In genomic region chr21:35265170-35265877, GRCh38 we compare ENCODE assay signal across 19 cellular contexts.
A peak's percentile ranks its signal among the peaks of the same experiment; 100 is the strongest.
DNase-seq lines count a peak whose midpoint lies in the region; ATAC-seq, FAIRE-seq and TF ChIP-seq lines count a peak whose summit lies in the region.
"Had no signal": no experiment of that assay in that cellular context is flagged by ENCODE, and none has a peak within 500 bp of the region (broad histone marks: within the 10 kb centered on the region; RNA-seq: fewer than 3 reads in every experiment).

No MANE protein-coding gene starts in this region.

- dilution Hi-C loops in IMR-90 (cut with HindIII; ENCODE audit: low sequenced_read_pairs, unreplicated experiment): no loop called here

- H3K56ac ChIP-seq in IMR-90 (ENCODE audit: extremely low read depth, insufficient read depth, low read length): no peak overlapping the region

- no peak overlapping the region for H2BK120ac ChIP-seq in IMR-90 (ENCODE audit: low read depth, low read length)

- peak overlapping the region; percentile 30; the same call in 1 of the 2 replicates for H4K5ac ChIP-seq in IMR-90 (ENCODE audit: low read depth, low read length)

- TF ChIP-seq RAD21 in IMR-90 (IDR thresholded peaks at IDR 0.05; ENCODE audit: low read length): peak; percentile 4; the same call in 1 of the 2 replicates
- no peak for TF ChIP-seq RAD21 in K562 (CRISPR knock-in tag; conservative IDR thresholded peaks at IDR 0.05 in 1 of 2, IDR thresholded peaks at IDR 0.05 in 1 of 2)

- POLR2A ChIA-PET in IMR-90 (lab: Charles Lee; ENCODE audit: unreplicated experiment) (interaction anchor here (0.7 kb wide), 1 partner anchor 377 kb away, joined by 3 read pairs; no protein-coding TSS in a partner anchor), K562 (lab: Yijun Ruan, JAX) (interaction anchor here (0.9 kb wide), 1 partner anchor 11 kb away, joined by 3 read pairs; no protein-coding TSS in a partner anchor)

- H2BK20ac ChIP-seq in IMR-90 (ENCODE audit: low read depth, low read length): 0 out of 2 replicates have a peak overlapping the region, but pooled peaks have one; percentile 11

- TF ChIP-seq CTCF in IMR-90 (conservative IDR thresholded peaks at IDR 0.05; ENCODE audit: low read depth, low read length) (no peak), K562 (IDR thresholded peaks at IDR 0.05 in 2 of 3, conservative IDR thresholded peaks at IDR 0.05 in 1 of 3; ENCODE audit: insufficient read depth in 2 of 3, low read depth in 1 of 3, low read length in 3 of 3) (no peak), hepatocyte (IDR thresholded peaks at IDR 0.05; ENCODE audit: poor library complexity) (no peak)

- H3K27ac Mint-ChIP-seq in activated T-helper 17 cell treated with anti-CD3 and anti-CD28 coated beads, Interleukin-2, amount 50 U/mL, for 72 hours: no peak overlapping the region
- H3K27ac Mint-ChIP-seq: activated CD4-positive, alpha-beta memory T cell treated with anti-CD3 and anti-CD28 coated beads, Interleukin-2, amount 10 ng/mL, durations not matched to agents 7 days and 5 days; stimulated activated naive CD8-positive, alpha-beta T cell treated with anti-CD3 and anti-CD28 coated beads, Interleukin-15, Interleukin-2, amounts not matched to agents 100 ng/mL and 50 ng/mL, for 24 hours; T-helper 2 cell treated with Interferon-gamma antibody and Interleukin-4, amounts not matched to agents 5 μg/mL and 100 μg/mL, for 36 hours had no signal

- H2AK5ac ChIP-seq in IMR-90 (ENCODE audit: low read depth, low read length): no peak overlapping the region

- H3K14ac ChIP-seq in IMR-90 (replicated peaks; ENCODE audit: low read depth, low read length): no peak overlapping the region; the same call in 1 of the 2 replicates

- 0 out of 2 replicates have a peak, but pooled peaks cover 3% of the 10 kb centered on the region for H3K9me1 ChIP-seq in IMR-90 (ENCODE audit: insufficient read depth, low read length)
- H3K9me1 ChIP-seq in K562 (ENCODE audit: control insufficient read depth, insufficient read depth, low read length): no peaks in the 10 kb centered on the region

- peak overlapping the region; percentile 20 for H2BK5ac ChIP-seq in IMR-90 (ENCODE audit: low read depth, low read length, poor library complexity, severe bottlenecking)

- H3K36me3 ChIP-seq in IMR-90 (ENCODE audit: control insufficient read depth, insufficient read depth, low read length) (no peaks in the 10 kb centered on the region), K562 (ENCODE audit: control insufficient read depth, insufficient read depth, low read length) (no peaks in the 10 kb centered on the region), hepatocyte (replicated peaks; ENCODE audit: insufficient read depth, low read depth) (no peaks in the 10 kb centered on the region)
- H3K36me3 ChIP-seq: BLaER1, Peyer's patch had no signal

- H3K9ac ChIP-seq in IMR-90 (ENCODE audit: low read depth, low read length) (no peak overlapping the region), K562 (ENCODE audit: insufficient read depth in 1 of 2, low read depth in 2 of 2, low read length in 2 of 2) (no peak overlapping the region)
- H3K9ac ChIP-seq: BLaER1 had no signal

- H4K20me1 ChIP-seq in IMR-90 (ENCODE audit: insufficient read depth, low read length): no peaks in the 10 kb centered on the region
- no peaks in the 10 kb centered on the region for H4K20me1 ChIP-seq in K562 (replicated peaks; ENCODE audit: control insufficient read depth, insufficient read depth, low read length)
- no peaks in the 10 kb centered on the region for H4K20me1 ChIP-seq in hepatocyte (ENCODE audit: insufficient read depth, poor library complexity, severe bottlenecking)
- H4K20me1 ChIP-seq: BLaER1 had no signal

- H3K27me3 ChIP-seq in IMR-90 (ENCODE audit: control insufficient read depth, insufficient read depth, low read length) (no peaks in the 10 kb centered on the region), K562 (ENCODE audit: control insufficient read depth in 2 of 2, insufficient read depth in 2 of 2, low read length in 2 of 2) (no peaks in the 10 kb centered on the region), hepatocyte (no peaks in the 10 kb centered on the region)
- H3K27me3 ChIP-seq: BLaER1, Peyer's patch had no signal

- no peaks in the 10 kb centered on the region for H3K9me2 ChIP-seq in hepatocyte (replicated peaks; ENCODE audit: insufficient read depth)

- H3K27ac ChIP-seq in IMR-90 (ENCODE audit: insufficient read depth, low read length) (no peak overlapping the region), K562 (ENCODE audit: extremely low read depth, low read depth, low read length) (no peak overlapping the region), hepatocyte (no peak overlapping the region)
- H3K27ac ChIP-seq: BLaER1, Peyer's patch had no signal

- in situ Hi-C loops in IMR-90 (cut with MboI; ENCODE audit: low sequenced_read_pairs): no loop called here
- in situ Hi-C loops in K562 (cut with MboI): no loop called here

- peaks cover 4% of the 10 kb centered on the region for H3K9me3 Mint-ChIP-seq in activated T-helper 17 cell treated with anti-CD3 and anti-CD28 coated beads, Interleukin-2, amount 50 U/mL, for 72 hours

- intact Hi-C loops in IMR-90 (cut with micrococcal nuclease) (no loop called here), K562 (cut with micrococcal nuclease) (no loop called here)

- no peak for FAIRE-seq in K562 (lab: Jason Lieb, UNC)
- FAIRE-seq: frontal cortex, islet of Langerhans had no signal

- 80% methylated on average over 1 of the region's 8 CpGs; no CpG with 5 or more reads in 1 of the 2 experiments for WGBS in IMR-90 (ENCODE audit: extremely low coverage in 2 of 2, insufficient read length in 1 of 2), 2 experiments
- 13% methylated on average over 8 of the region's 8 CpGs for WGBS in K562 (ENCODE audit: insufficient coverage, low coverage, missing lambda C conversion rate)
- 72% methylated on average over 8 of the region's 8 CpGs for whole genome bisulfite sequencing in hepatocyte (ENCODE audit: low lambda C conversion rate, missing lambda C conversion rate)

- no peaks in the 10 kb centered on the region for H3K79me2 ChIP-seq in K562 (ENCODE audit: control insufficient read depth, insufficient read depth, low read length)
- H3K79me2 ChIP-seq in hepatocyte: no peaks in the 10 kb centered on the region

- no peaks in the 10 kb centered on the region for H3K79me1 ChIP-seq in IMR-90 (ENCODE audit: low read depth in 1 of 2, low read length in 2 of 2)

- peak overlapping the region; percentile 20; the same call in 1 of the 2 replicates for H3K4me2 ChIP-seq in IMR-90 (ENCODE audit: low read depth, low read length)
- no peak overlapping the region for H3K4me2 ChIP-seq in K562 (ENCODE audit: insufficient read depth, low read length)
- no peak overlapping the region for H3K4me2 ChIP-seq in hepatocyte
- H3K4me2 ChIP-seq: BLaER1 had no signal

- no peaks in the 10 kb centered on the region for H3K27me3 Mint-ChIP-seq in activated T-helper 17 cell treated with anti-CD3 and anti-CD28 coated beads, Interleukin-2, amount 50 U/mL, for 72 hours
- H3K27me3 Mint-ChIP-seq: activated CD4-positive, alpha-beta memory T cell treated with anti-CD3 and anti-CD28 coated beads, Interleukin-2, amount 10 ng/mL, durations not matched to agents 7 days and 5 days; stimulated activated naive CD8-positive, alpha-beta T cell treated with anti-CD3 and anti-CD28 coated beads, Interleukin-15, Interleukin-2, amounts not matched to agents 100 ng/mL and 50 ng/mL, for 24 hours had no signal

- H2AK9ac ChIP-seq in IMR-90 (replicated peaks; ENCODE audit: low read depth, low read length, poor library complexity): no peak overlapping the region

- peak overlapping the region; percentile 0; the same call in 1 of the 2 replicates for H3K4ac ChIP-seq in IMR-90 (ENCODE audit: low read depth, low read length)

- no peak overlapping the region for H3K4me3 Mint-ChIP-seq in activated T-helper 17 cell treated with anti-CD3 and anti-CD28 coated beads, Interleukin-2, amount 50 U/mL, for 72 hours
- H3K4me3 Mint-ChIP-seq: activated CD4-positive, alpha-beta memory T cell treated with anti-CD3 and anti-CD28 coated beads, Interleukin-2, amount 10 ng/mL, durations not matched to agents 7 days and 5 days; stimulated activated naive CD8-positive, alpha-beta T cell treated with anti-CD3 and anti-CD28 coated beads, Interleukin-15, Interleukin-2, amounts not matched to agents 100 ng/mL and 50 ng/mL, for 24 hours; T-helper 2 cell treated with Interferon-gamma antibody and Interleukin-4, amounts not matched to agents 5 μg/mL and 100 μg/mL, for 36 hours had no signal

- CTCF ChIA-PET in IMR-90 (lab: Yijun Ruan, JAX) (no interaction called here), K562 (lab: Yijun Ruan, JAX; ENCODE audit: low intra/inter-chr PET ratio) (no interaction called here)

- H2BK15ac ChIP-seq in IMR-90 (ENCODE audit: low read depth, low read length): no peak overlapping the region

- no peak overlapping the region for H2AFZ ChIP-seq in IMR-90 (replicated peaks; ENCODE audit: low read length, poor library complexity)
- 0 out of 2 replicates have a peak overlapping the region, but pooled peaks have one; percentile 3 for H2AFZ ChIP-seq in K562 (ENCODE audit: low read depth, low read length)
- H2AFZ ChIP-seq in hepatocyte: no peak overlapping the region

- BruUV-seq in IMR-90 (replicated peaks; lab: Mats Ljungman, UMichigan): no TSS peak
- BruUV-seq in K562 (replicated peaks; lab: Mats Ljungman, UMichigan): no TSS peak

- no peaks in the 10 kb centered on the region for H3K36me3 Mint-ChIP-seq in activated T-helper 17 cell treated with anti-CD3 and anti-CD28 coated beads, Interleukin-2, amount 50 U/mL, for 72 hours (ENCODE audit: low read depth)

- H3K4me1 ChIP-seq in IMR-90 (ENCODE audit: control insufficient read depth, insufficient read depth, low read length): peaks cover 4% of the 10 kb centered on the region; the same call in 1 of the 2 replicates
- H3K4me1 ChIP-seq in K562 (replicated peaks in 1 of 2; ENCODE audit: control insufficient read depth in 2 of 2, insufficient read depth in 2 of 2, low read length in 2 of 2): peaks cover 0 to 2% of the 10 kb centered on the region in 2 experiments; a peak in 1 of 5 replicates
- no peaks in the 10 kb centered on the region for H3K4me1 ChIP-seq in hepatocyte (ENCODE audit: insufficient read depth)
- H3K4me1 ChIP-seq: BLaER1, Peyer's patch had no signal

- H4K91ac ChIP-seq in IMR-90 (ENCODE audit: insufficient read depth, low read depth, low read length): no peak overlapping the region

- no peak overlapping the region for H3K23ac ChIP-seq in IMR-90 (ENCODE audit: low read depth, low read length)

- H4K8ac ChIP-seq in IMR-90 (ENCODE audit: low read depth in 2 of 2, low read length in 2 of 2): no peak overlapping the region

- peak overlapping the region; percentile 61; the same call in 1 of the 2 replicates for H3K18ac ChIP-seq in IMR-90 (ENCODE audit: low read depth, low read length)

- DNase-seq in CD1c-positive myeloid dendritic cell (ENCODE audit: extremely low spot score): peak; percentile 16
- peak; percentile 79 for DNase-seq in IMR-90
- DNase-seq in K562 (ENCODE audit: extremely low read depth in 1 of 4, low spot score in 3 of 4): peak in 1 of 4 experiments; percentile 28
- peak; percentile 70 for DNase-seq in glomerular visceral epithelial cell (ENCODE audit: extremely low spot score)
- no peak for DNase-seq in SKM-1 treated with dmso at 0.1 percent for 144 hours (lab: John Stamatoyannopoulos, UW; ENCODE audit: unreplicated experiment)
- no peak for DNase-seq in hepatocyte (ENCODE audit: low spot score)
- DNase-seq: activated CD4-positive, alpha-beta memory T cell treated with anti-CD3 and anti-CD28 coated beads, Interleukin-2, amount 10 ng/mL, durations not matched to agents 7 days and 5 days; activated naive CD4-positive, alpha-beta T cell; GDM1; NCI-H1105; NCI-H446; Peyer's patch had no signal

- ATAC-seq in IMR-90 (ENCODE audit: low read depth) (peak; percentile 80), K562 (no peak), GM18867 (IDR thresholded peaks at IDR 0.05; ENCODE audit: unreplicated experiment) (no peak)
- no peak for ATAC-seq in activated T-helper 17 cell treated with anti-CD3 and anti-CD28 coated beads, Interleukin-2, amount 50 U/mL, for 72 hours (replicated peaks)

- no peak for TF ChIP-seq POLR2A in IMR-90 (IDR thresholded peaks at IDR 0.05; ENCODE audit: low read depth, low read length)
- TF ChIP-seq POLR2A in K562 (conservative IDR thresholded peaks at IDR 0.05): no peak

- H3K4me3 ChIP-seq in IMR-90 (ENCODE audit: insufficient read depth, low read depth, low read length) (no peak overlapping the region), K562 (no peak overlapping the region), hepatocyte (no peak overlapping the region)
- H3K4me3 ChIP-seq: BLaER1, Peyer's patch had no signal

- TF ChIP-seq EP300 in K562 (IDR thresholded peaks at IDR 0.05; ENCODE audit: low read length): no peak

- H3K9me3 ChIP-seq in IMR-90 (ENCODE audit: control insufficient read depth, insufficient read depth, low read length) (0 out of 2 replicates have a peak, but pooled peaks cover 2% of the 10 kb centered on the region), K562 (replicated peaks; ENCODE audit: control insufficient read depth, insufficient read depth, low read depth, low read length) (no peaks in the 10 kb centered on the region), hepatocyte (ENCODE audit: low read depth) (no peaks in the 10 kb centered on the region)
- H3K9me3 ChIP-seq: Peyer's patch had no signal

- H3K4me1 Mint-ChIP-seq in activated T-helper 17 cell treated with anti-CD3 and anti-CD28 coated beads, Interleukin-2, amount 50 U/mL, for 72 hours: no peaks in the 10 kb centered on the region
- H3K4me1 Mint-ChIP-seq: activated CD4-positive, alpha-beta memory T cell treated with anti-CD3 and anti-CD28 coated beads, Interleukin-2, amount 10 ng/mL, durations not matched to agents 7 days and 5 days had no signal

Comparison
In these comparisons a context has a peak if more than half of its experiments do, and no peak if none do; other contexts are left out.
1. DNase-seq: peak in CD1c-positive myeloid dendritic cell (single experiment), IMR-90 (single experiment) and glomerular visceral epithelial cell (single experiment); none in SKM-1 treated with dmso at 0.1 percent for 144 hours (single experiment) and hepatocyte (single experiment).